Comparison of ENCODE assay signal across 14 cellular contexts in the genomic region with DNA sequence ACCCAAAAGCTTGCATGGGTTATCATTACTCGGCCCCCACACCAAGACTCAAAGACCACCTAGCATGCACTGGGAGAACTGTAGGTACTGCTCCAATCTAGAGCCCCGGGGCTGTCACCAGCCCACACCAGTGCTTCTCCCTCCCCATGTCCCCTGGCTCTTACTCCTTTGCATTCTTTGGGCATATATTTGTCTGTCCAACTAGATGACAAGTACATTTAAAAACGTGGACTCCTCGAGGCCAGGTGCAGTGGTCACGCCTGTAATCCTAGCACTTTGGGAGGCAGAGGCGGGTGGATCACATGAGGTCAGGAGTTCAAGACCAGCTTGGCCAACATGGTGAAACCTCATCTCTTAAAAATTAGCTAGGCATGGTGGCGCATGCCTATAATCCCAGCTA. TPM values are rescaled to one million over a fixed set of nuclear protein-coding genes. Genes with fewer than 3 reads are reported as not detected.
DNase-seq lines count a peak whose midpoint lies in the region; ATAC-seq and TF ChIP-seq lines count a peak whose summit lies in the region.
"Had no signal": no experiment of that assay in that cellular context is flagged by ENCODE, and none has a peak within 500 bp of the region (broad histone marks: within the 10 kb centered on the region; RNA-seq: fewer than 3 reads in every experiment).

No MANE protein-coding gene starts in this region.

- no peak overlapping the region for H3K18ac ChIP-seq in H9 (ENCODE audit: insufficient read length, low read depth, low read length)

- no peak overlapping the region for H3K4ac ChIP-seq in H9 (ENCODE audit: low read depth, low read length)

- H4K91ac ChIP-seq in H9 (ENCODE audit: insufficient read length, low read depth, low read length) = no peak overlapping the region

- ATAC-seq in T-helper 17 cell (no peak), gastrocnemius medialis (peak; percentile 31 to 67)
- ATAC-seq: GM23338 had no signal

- peaks cover 2% of the 10 kb centered on the region for H3K79me1 ChIP-seq in H9 (ENCODE audit: insufficient read depth, low read depth, low read length, poor library complexity, severe bottlenecking)

- no peaks in the 10 kb centered on the region for H3K23me2 ChIP-seq in H9 (ENCODE audit: insufficient read length, low read depth, low read length, poor library complexity, severe bottlenecking)

- DNase-seq in H9 (no peak), T-helper 17 cell (no peak), myocyte (ENCODE audit: low read depth) (peak; percentile 32), gastrocnemius medialis (peak in 1 of 2 donors; percentile 41), NCI-H774 (lab: John Stamatoyannopoulos, UW) (no peak), AG20443 (ENCODE audit: low spot score) (no peak)
- DNase-seq: AML-193; Caco-2; CD8-positive, alpha-beta memory T cell; DND-41; GDM1; H7 had no signal

- no peak overlapping the region for H3K4me2 ChIP-seq in H9 (ENCODE audit: insufficient read depth, insufficient read length, low read length)
- H3K4me2 ChIP-seq: BLaER1, GM23338 had no signal

- H2AFZ ChIP-seq in H9 (ENCODE audit: low read length) = no peak overlapping the region
- H2AFZ ChIP-seq: GM23338 had no signal

- H3K79me2 ChIP-seq in H9 (ENCODE audit: insufficient read depth, low read length) = peaks cover 23% of the 10 kb centered on the region

- H2BK15ac ChIP-seq in H9 (ENCODE audit: low read depth, low read length) = no peak overlapping the region

- TF ChIP-seq CTCF in H9 (conservative IDR thresholded peaks at IDR 0.05) (no peak), gastrocnemius medialis (IDR thresholded peaks at IDR 0.05 in 4 of 5, conservative IDR thresholded peaks at IDR 0.05 in 1 of 5) (no peak)

- H2BK5ac ChIP-seq in H9 (ENCODE audit: insufficient read length, low read length) = no peak overlapping the region

- no peak overlapping the region for H3K4me3 ChIP-seq in gastrocnemius medialis
- H3K4me3 ChIP-seq: BLaER1, GM23338 had no signal

- H2BK120ac ChIP-seq in H9 (ENCODE audit: low read depth, low read length, poor library complexity, severe bottlenecking) = no peak overlapping the region

- H3K56ac ChIP-seq in H9 (ENCODE audit: insufficient read length, low read depth, low read length) = no peak overlapping the region

- no peak overlapping the region for H2BK20ac ChIP-seq in H9 (ENCODE audit: low read depth, low read length, poor library complexity, severe bottlenecking)

- no peak overlapping the region for H3K23ac ChIP-seq in H9 (ENCODE audit: insufficient read length, low read depth, low read length)

- peaks cover 4% of the 10 kb centered on the region; the same call in 1 of the 2 replicates for H3K4me1 ChIP-seq in H9 (ENCODE audit: insufficient read depth, low read length)
- H3K4me1 ChIP-seq in gastrocnemius medialis = peaks cover 28 to 34% of the 10 kb centered on the region in 2 donors

- no peak overlapping the region for H2BK12ac ChIP-seq in H9 (ENCODE audit: insufficient read length, low read depth, low read length)

- H3T11ph ChIP-seq in H9 (ENCODE audit: low read length) = no peak overlapping the region

- H3K4me3 Mint-ChIP-seq in H9 = no peak overlapping the region
- no peak overlapping the region for H3K4me3 Mint-ChIP-seq in T-helper 17 cell
- H3K4me3 Mint-ChIP-seq: GM23338 had no signal

- H3K27ac Mint-ChIP-seq in H9 = peak overlapping the region in 2 of 3 experiments; percentile 42 to 75; a peak in 2 of 7 replicates
- H3K27ac Mint-ChIP-seq in T-helper 17 cell = peak overlapping the region; percentile 4
- H3K27ac Mint-ChIP-seq: CD8-positive, alpha-beta memory T cell; GM23338 had no signal

- H3K27me3 Mint-ChIP-seq in H9 (ENCODE audit: low read depth) = no peaks in the 10 kb centered on the region
- H3K27me3 Mint-ChIP-seq in T-helper 17 cell = no peaks in the 10 kb centered on the region

- no peak overlapping the region for H3K14ac ChIP-seq in H9 (ENCODE audit: insufficient read depth, low read length)

- H3K36me3 Mint-ChIP-seq in H9 (ENCODE audit: insufficient read depth in 1 of 3, low read depth in 3 of 3) = peaks cover 18 to 53% (median 34%) of the 10 kb centered on the region in 3 experiments; a peak in 6 of 7 replicates
- peaks cover 8% of the 10 kb centered on the region for H3K36me3 Mint-ChIP-seq in T-helper 17 cell (ENCODE audit: low read depth)

- TF ChIP-seq POLR2A in gastrocnemius medialis (IDR thresholded peaks at IDR 0.05) = no peak

- peaks cover 11 to 12% of the 10 kb centered on the region in 2 experiments for H3K4me1 Mint-ChIP-seq in H9
- H3K4me1 Mint-ChIP-seq in T-helper 17 cell = peaks cover 28% of the 10 kb centered on the region

- no peak overlapping the region for H3K9ac ChIP-seq in H9 (ENCODE audit: extremely low read depth, insufficient read length, low read length)
- H3K9ac ChIP-seq: BLaER1 had no signal

- intact Hi-C loops in gastrocnemius medialis (cut with DNase I; ENCODE audit: low total_unique reads) = no loop called here

- H3K9me3 Mint-ChIP-seq in H9 = no peaks in the 10 kb centered on the region
- H3K9me3 Mint-ChIP-seq: CD8-positive, alpha-beta memory T cell; GM23338 had no signal

- in situ Hi-C loops in gastrocnemius medialis (cut with MboI; ENCODE audit: low sequenced_read_pairs in 4 of 4) = no loop called here

- whole genome bisulfite sequencing in H9 (ENCODE audit: extremely low coverage, insufficient read length, low lambda C conversion rate) = no CpG with 5 or more reads among the region's 7 CpGs

- no peak overlapping the region for H4K5ac ChIP-seq in H9 (ENCODE audit: insufficient read length, low read depth, low read length)

- no peak overlapping the region for H2AK5ac ChIP-seq in H9 (ENCODE audit: insufficient read length, low read length)

- H4K8ac ChIP-seq in H9 (replicated peaks; ENCODE audit: insufficient read length, low read depth, low read length) = no peak overlapping the region

- H3K27me3 ChIP-seq in H9 (ENCODE audit: insufficient read depth, low read length) (no peaks in the 10 kb centered on the region), gastrocnemius medialis (no peaks in the 10 kb centered on the region)
- H3K27me3 ChIP-seq: BLaER1 had no signal

- peaks cover 0 to 36% of the 10 kb centered on the region in 2 donors for H3K36me3 ChIP-seq in gastrocnemius medialis

- H4K20me1 ChIP-seq in H9 (ENCODE audit: control insufficient read depth, insufficient read depth, insufficient read length) = no peaks in the 10 kb centered on the region

- H3K27ac ChIP-seq in H9 (ENCODE audit: insufficient read length, low read depth, low read length) = no peak overlapping the region
- H3K27ac ChIP-seq in gastrocnemius medialis = peak overlapping the region in 2 of 4 donors; percentile 37 to 44
- H3K27ac ChIP-seq: BLaER1 had no signal

- H3K9me3 ChIP-seq in H9 (ENCODE audit: control insufficient read depth, low read depth, low read length) (no peaks in the 10 kb centered on the region), T-helper 17 cell (ENCODE audit: control insufficient read depth, low read length, poor library complexity, severe bottlenecking) (no peaks in the 10 kb centered on the region), gastrocnemius medialis (no peaks in the 10 kb centered on the region)
- H3K9me3 ChIP-seq: BLaER1, Caco-2 had no signal

RNA-seq across cellular contexts. Expression of a gene that starts 7.8 kb away (rescaled TPM):
- total RNA-seq in H9 (2021) = 73.5 and 75.8 TPM in 2 replicates
- 10 to 100 TPM; 29.6 to 42.1 TPM for total RNA-seq in T-helper 17 cell
- 83.7 and 100 TPM in 2 replicates for total RNA-seq in myocyte
- 40.6 TPM for polyA plus RNA-seq in myocyte (2012)
- total RNA-seq in gastrocnemius medialis = 100 to 1,000 TPM; 102 to 166 (median 124) TPM

RNA-seq across cellular contexts. Expression of a gene that starts 38.5 kb away (rescaled TPM):
- total RNA-seq in H9 (2021) = 4.8 and 5.4 TPM in 2 replicates
- under 1 TPM; 0.17 to 0.26 TPM for total RNA-seq in T-helper 17 cell
- total RNA-seq in myocyte = 5.2 and 7.8 TPM in 2 replicates
- 12.4 TPM for polyA plus RNA-seq in myocyte (2012)
- total RNA-seq in gastrocnemius medialis = under 1 TPM in 1 of 4 donors, not detected in 3; 0.11 TPM
- polyA plus RNA-seq: CD8-positive, alpha-beta memory T cell had no signal
